Comparison of ENCODE assay signal across 1 cellular context in the genomic region with DNA sequence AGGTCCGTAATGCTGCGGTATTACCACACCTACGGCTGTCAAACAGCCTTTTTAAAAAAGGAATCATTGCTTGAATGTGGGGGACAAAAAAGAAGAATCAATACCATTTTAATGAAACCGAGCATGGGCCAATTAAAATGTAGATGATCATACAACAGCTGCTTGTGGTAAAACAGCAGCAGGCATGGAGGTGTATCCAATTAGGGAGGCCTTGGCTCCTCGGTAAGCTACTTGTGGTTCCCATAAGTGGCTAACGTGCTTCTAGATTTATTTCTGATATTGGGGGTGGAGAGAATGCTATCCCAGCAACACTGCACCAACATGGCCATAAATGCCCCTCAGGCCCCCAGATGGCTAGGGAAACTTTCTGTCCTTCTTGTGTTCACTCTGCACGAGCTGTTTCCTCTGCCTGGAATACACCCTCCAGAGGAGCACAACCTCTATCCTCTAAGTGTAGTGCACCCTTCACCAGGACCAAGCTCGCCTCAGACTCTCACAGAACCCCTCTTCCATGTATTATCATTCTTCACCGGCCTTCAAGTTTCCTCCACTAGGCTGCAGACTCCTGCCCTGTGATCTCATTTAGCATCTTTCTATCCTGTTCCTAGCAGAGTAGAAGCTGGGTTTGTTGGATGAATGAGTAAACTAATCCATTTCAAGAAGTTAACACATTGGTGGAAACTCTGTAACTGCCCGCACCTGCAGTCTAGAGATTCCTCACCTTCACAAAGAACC.
TF ChIP-seq lines count a peak whose summit lies in the region.

No MANE protein-coding gene starts in this region.

TF ChIP-seq in GM23338, 12 proteins besides CTCF, POLR2A, EP300 and RAD21 (continued from another document):
- TF ChIP-seq ZNF462 (CRISPR knock-in tag; IDR thresholded peaks at IDR 0.05) (no peak), NANOG (IDR thresholded peaks at IDR 0.05; ENCODE audit: borderline replicate concordance) (no peak), EZH2 (IDR thresholded peaks at IDR 0.05; ENCODE audit: low read depth, unreplicated experiment) (no peak)
